Comparison of ENCODE assay signal across 35 cellular contexts in genomic region chr5:88425124-88425523, GRCh38.
A peak's percentile ranks its signal among the peaks of the same experiment; 100 is the strongest.
DNase-seq lines count a peak whose midpoint lies in the region; ATAC-seq, FAIRE-seq and TF ChIP-seq lines count a peak whose summit lies in the region.
"Had no signal": no experiment of that assay in that cellular context is flagged by ENCODE, and none has a peak within 500 bp of the region (broad histone marks: within the 10 kb centered on the region; RNA-seq: fewer than 3 reads in every experiment).

No MANE protein-coding gene starts in this region.

- H3K27ac ChIP-seq in HepG2 (ENCODE audit: extremely low read length, insufficient read depth, low read length) (no peak overlapping the region), right lobe of liver (no peak overlapping the region), HEK293 (ENCODE audit: extremely low read depth, low read depth, low read length) (no peak overlapping the region), mesendoderm (ENCODE audit: low read depth, low read length) (no peak overlapping the region)
- H3K27ac ChIP-seq: 22Rv1; A549; BLaER1; BLaER1 treated with 17β-estradiol and CSF1 and Interleukin-3, amounts not matched to agents 10 nM and 100 nM; C4-2B had no signal

- H2AK5ac ChIP-seq in mesendoderm (ENCODE audit: low read length): no peak overlapping the region

- BruUV-seq in HepG2 (replicated peaks; lab: Mats Ljungman, UMichigan): no TSS peak

- intact Hi-C loops in HepG2 (cut with micrococcal nuclease; ENCODE audit: unreplicated experiment) (no loop called here), right lobe of liver (cut with DNase I) (no loop called here)

- H3K79me1 ChIP-seq in mesendoderm (ENCODE audit: low read length): no peaks in the 10 kb centered on the region

- H3K4me1 Mint-ChIP-seq in brain: peaks cover 21% of the 10 kb centered on the region
- H3K4me1 Mint-ChIP-seq: B cell; CD14-positive monocyte; CD4-positive, alpha-beta memory T cell; CD4-positive, CD25-positive, alpha-beta regulatory T cell; CD8-positive, alpha-beta memory T cell had no signal

- ATAC-seq in HepG2 (no peak), right lobe of liver (no peak), GM18861 (IDR thresholded peaks at IDR 0.05; ENCODE audit: unreplicated experiment) (no peak)
- ATAC-seq: A549; CD8-positive, alpha-beta T cell had no signal

- H3K36me3 Mint-ChIP-seq in brain: peaks cover 80% of the 10 kb centered on the region
- H3K36me3 Mint-ChIP-seq: CD14-positive monocyte; CD4-positive, alpha-beta memory T cell; CD4-positive, CD25-positive, alpha-beta regulatory T cell; CD8-positive, alpha-beta memory T cell; CD8-positive, alpha-beta T cell had no signal

- no peak overlapping the region for H4K8ac ChIP-seq in mesendoderm (ENCODE audit: low read depth, low read length)

- H3K4me1 ChIP-seq in HepG2 (ENCODE audit: insufficient read depth, low read length) (no peaks in the 10 kb centered on the region), right lobe of liver (no peaks in the 10 kb centered on the region), HEK293 (ENCODE audit: control insufficient read depth, insufficient read depth, low read length) (no peaks in the 10 kb centered on the region), mesendoderm (ENCODE audit: control insufficient read depth, low read depth, low read length) (no peaks in the 10 kb centered on the region)
- H3K4me1 ChIP-seq: A549; BE2C; BLaER1; BLaER1 treated with 17β-estradiol and CSF1 and Interleukin-3, amounts not matched to agents 10 nM and 100 nM; Caco-2 had no signal

- H3K27me3 ChIP-seq in HepG2 (ENCODE audit: control insufficient read depth in 1 of 2, insufficient read depth in 2 of 2, low read length in 2 of 2) (no peaks in the 10 kb centered on the region), right lobe of liver (no peaks in the 10 kb centered on the region), mesendoderm (ENCODE audit: insufficient read depth, low read length, poor library complexity) (no peaks in the 10 kb centered on the region)
- H3K27me3 ChIP-seq: BE2C; BLaER1; BLaER1 treated with 17β-estradiol and CSF1 and Interleukin-3, amounts not matched to agents 10 nM and 100 nM had no signal

- H3K4me3 ChIP-seq in HepG2 (replicated peaks in 1 of 3; ENCODE audit: insufficient read depth in 1 of 3, low read depth in 2 of 3, low read length in 3 of 3): no peak overlapping the region
- H3K4me3 ChIP-seq in right lobe of liver: no peak overlapping the region
- no peak overlapping the region for H3K4me3 ChIP-seq in HEK293 (ENCODE audit: low read depth, low read length)
- no peak overlapping the region for H3K4me3 ChIP-seq in mesendoderm (ENCODE audit: low read length)
- H3K4me3 ChIP-seq: A549; BLaER1; BLaER1 treated with 17β-estradiol and CSF1 and Interleukin-3, amounts not matched to agents 10 nM and 100 nM had no signal

- H3K9me3 Mint-ChIP-seq in brain: peaks cover 0 to 4% (median 0%) of the 10 kb centered on the region in 5 experiments
- H3K9me3 Mint-ChIP-seq: CD4-positive, alpha-beta T cell; CD8-positive, alpha-beta memory T cell; CD8-positive, alpha-beta T cell had no signal

- H4K5ac ChIP-seq in mesendoderm (ENCODE audit: low read length): no peak overlapping the region

- no peak overlapping the region for H3K18ac ChIP-seq in mesendoderm (ENCODE audit: low read length)

- H4K20me1 ChIP-seq in HepG2 (ENCODE audit: insufficient read depth, low read length): no peaks in the 10 kb centered on the region
- H4K20me1 ChIP-seq: BLaER1; BLaER1 treated with 17β-estradiol and CSF1 and Interleukin-3, amounts not matched to agents 10 nM and 100 nM had no signal

- H3K36me3 ChIP-seq in HepG2 (replicated peaks in 1 of 2; ENCODE audit: control insufficient read depth in 1 of 2, insufficient read depth in 2 of 2, low read length in 2 of 2): no peaks in the 10 kb centered on the region
- no peaks in the 10 kb centered on the region for H3K36me3 ChIP-seq in right lobe of liver
- no peaks in the 10 kb centered on the region for H3K36me3 ChIP-seq in HEK293 (ENCODE audit: control insufficient read depth in 2 of 2, insufficient read depth in 1 of 2, low read length in 2 of 2)
- H3K36me3 ChIP-seq in mesendoderm (ENCODE audit: control insufficient read depth, insufficient read depth, low read length): no peaks in the 10 kb centered on the region
- H3K36me3 ChIP-seq: BE2C; BLaER1; BLaER1 treated with 17β-estradiol and CSF1 and Interleukin-3, amounts not matched to agents 10 nM and 100 nM had no signal

- H3K79me2 ChIP-seq in HepG2 (ENCODE audit: insufficient read depth, low read length) (no peaks in the 10 kb centered on the region), mesendoderm (ENCODE audit: control insufficient read depth, insufficient read depth, low read length) (no peaks in the 10 kb centered on the region)

- FAIRE-seq in HepG2 (lab: Jason Lieb, UNC): no peak
- FAIRE-seq: A204.1, A549, D721Med had no signal

- H3K4ac ChIP-seq in mesendoderm (ENCODE audit: low read depth, low read length): no peak overlapping the region

- in situ Hi-C loops in HepG2 (cut with HindIII; ENCODE audit: extremely low pct_ligation_motif_present, low pct_unique_long_range_greater_than_20kb): no loop called here

- no peak overlapping the region for H3K4me2 ChIP-seq in HepG2 (ENCODE audit: low read depth, low read length)
- no peak overlapping the region for H3K4me2 ChIP-seq in mesendoderm (ENCODE audit: low read length)
- H3K4me2 ChIP-seq: A549; BLaER1; BLaER1 treated with 17β-estradiol and CSF1 and Interleukin-3, amounts not matched to agents 10 nM and 100 nM had no signal

- no peak overlapping the region for H2BK15ac ChIP-seq in mesendoderm (replicated peaks; ENCODE audit: low read depth)

- POLR2A ChIA-PET in HepG2 (lab: Yijun Ruan, JAX) (no interaction called here), HEK293 (lab: Yijun Ruan, JAX) (no interaction called here)

- H3K27me3 Mint-ChIP-seq in brain: no peaks in the 10 kb centered on the region
- H3K27me3 Mint-ChIP-seq: B cell; CD4-positive, CD25-positive, alpha-beta regulatory T cell had no signal

- TF ChIP-seq CTCF in HepG2 (CRISPR knock-in tag; IDR thresholded peaks at IDR 0.05) (no peak), right lobe of liver (IDR thresholded peaks at IDR 0.05) (no peak), HEK293 (tag by site-specific recombination; IDR thresholded peaks at IDR 0.05) (no peak), brain (conservative IDR thresholded peaks at IDR 0.05) (no peak)

- CTCF ChIA-PET in HepG2 (lab: Yijun Ruan, JAX; ENCODE audit: low intra/inter-chr PET ratio, low total read pairs) (no interaction called here), HEK293 (lab: Yijun Ruan, JAX) (no interaction called here)

- WGBS in HepG2 (ENCODE audit: low lambda C conversion rate): 0% methylated on average over 1 of the region's 1 CpG
- 100% methylated on average over 1 of the region's 1 CpG for WGBS in right lobe of liver (ENCODE audit: insufficient coverage, low coverage, low lambda C conversion rate, missing lambda C conversion rate)
- WGBS in mesendoderm (ENCODE audit: extremely low coverage, insufficient coverage, low lambda C conversion rate): no CpG with 5 or more reads among the region's 1 CpG

- no peak overlapping the region for H2BK5ac ChIP-seq in mesendoderm (ENCODE audit: low read length)

- TF ChIP-seq POLR2A in HepG2 (IDR thresholded peaks at IDR 0.05; ENCODE audit: insufficient read depth in 1 of 2, low read depth in 2 of 2, low read length in 2 of 2): no peak
- TF ChIP-seq POLR2A in right lobe of liver (IDR thresholded peaks at IDR 0.05): no peak

- H3K23ac ChIP-seq in mesendoderm (ENCODE audit: low read length): no peak overlapping the region

- DNase-seq in HepG2 (ENCODE audit: low spot score) (no peak), right lobe of liver (no peak), mesendoderm (no peak)
- DNase-seq: 8988T; ACHN; AML-193; BE2C; C1 segment of cervical spinal cord; Caco-2; Calu3; CD4-positive, alpha-beta memory T cell; CD4-positive, alpha-beta T cell; CD4-positive, CD25-positive, alpha-beta regulatory T cell; CD8-positive, alpha-beta memory T cell; CD8-positive, alpha-beta T cell; COR-L47; DMS 273 treated with DMSO at 0.1 percent for 48 hours; DMS153; DMS53; DMS79; DMS79 treated with DMSO at 0.1 percent for 48 hours; DND-41; EL had no signal

- no peak overlapping the region for H3K4me3 Mint-ChIP-seq in brain
- H3K4me3 Mint-ChIP-seq: B cell; CD14-positive monocyte; CD4-positive, alpha-beta memory T cell; CD4-positive, alpha-beta T cell; CD4-positive, CD25-positive, alpha-beta regulatory T cell; CD8-positive, alpha-beta memory T cell; CD8-positive, alpha-beta T cell had no signal

- TF ChIP-seq EP300 in HepG2 (IDR thresholded peaks at IDR 0.05; ENCODE audit: low read depth in 2 of 2, low read length in 2 of 2) (no peak), HepG2 (CRISPR knock-in tag; IDR thresholded peaks at IDR 0.05; ENCODE audit: borderline replicate concordance) (no peak)

- H2AFZ ChIP-seq in HepG2 (ENCODE audit: low read length): no peak overlapping the region

- H3K9ac ChIP-seq in HepG2 (ENCODE audit: insufficient read depth, low read depth, low read length) (no peak overlapping the region), mesendoderm (ENCODE audit: low read length) (no peak overlapping the region)
- H3K9ac ChIP-seq: BLaER1; BLaER1 treated with 17β-estradiol and CSF1 and Interleukin-3, amounts not matched to agents 10 nM and 100 nM had no signal

- no peak for TF ChIP-seq RAD21 in HepG2 (CRISPR knock-in tag; IDR thresholded peaks at IDR 0.05)

- H3K9me3 ChIP-seq in HepG2 (ENCODE audit: low read length): no peaks in the 10 kb centered on the region
- H3K9me3 ChIP-seq in right lobe of liver: no peaks in the 10 kb centered on the region
- H3K9me3 ChIP-seq in HEK293 (ENCODE audit: control insufficient read depth, insufficient read depth, low read depth, low read length): no peaks in the 10 kb centered on the region
- H3K9me3 ChIP-seq: A549, BE2C, BLaER1, Caco-2 had no signal

- no peak overlapping the region for H2BK120ac ChIP-seq in mesendoderm (ENCODE audit: low read depth, low read length)

- peak overlapping the region in 3 of 5 experiments; percentile 14 to 67 (median 52) for H3K27ac Mint-ChIP-seq in brain
- H3K27ac Mint-ChIP-seq: B cell; CD14-positive monocyte; CD4-positive, alpha-beta memory T cell; CD4-positive, alpha-beta T cell; CD4-positive, CD25-positive, alpha-beta regulatory T cell; CD8-positive, alpha-beta memory T cell; CD8-positive, alpha-beta T cell had no signal

- H3K56ac ChIP-seq in mesendoderm (ENCODE audit: low read length): no peak overlapping the region

TF ChIP-seq in HepG2, 621 proteins besides CTCF, POLR2A, EP300 and RAD21:
- no peak for TF ChIP-seq KDM2A (CRISPR knock-in tag; IDR thresholded peaks at IDR 0.05; ENCODE audit: borderline replicate concordance, low read depth)
- TF ChIP-seq ATF7 (IDR thresholded peaks at IDR 0.05): peak; percentile 56
- TF ChIP-seq ATF7 (CRISPR knock-in tag; IDR thresholded peaks at IDR 0.05): no peak
- TF ChIP-seq RFX3 (CRISPR knock-in tag; IDR thresholded peaks at IDR 0.05): no peak

Comparison
In these comparisons a context has a peak if more than half of its experiments do, and no peak if none do; other contexts are left out.
1. Of the 63 proteins assayed by ChIP-seq in both HepG2 and HEK293: peak only in HepG2: none; only in HEK293: ATF2; in both: none; in neither: 62.